23 cellular contexts compared by ENCODE assay signal in the genomic region with DNA sequence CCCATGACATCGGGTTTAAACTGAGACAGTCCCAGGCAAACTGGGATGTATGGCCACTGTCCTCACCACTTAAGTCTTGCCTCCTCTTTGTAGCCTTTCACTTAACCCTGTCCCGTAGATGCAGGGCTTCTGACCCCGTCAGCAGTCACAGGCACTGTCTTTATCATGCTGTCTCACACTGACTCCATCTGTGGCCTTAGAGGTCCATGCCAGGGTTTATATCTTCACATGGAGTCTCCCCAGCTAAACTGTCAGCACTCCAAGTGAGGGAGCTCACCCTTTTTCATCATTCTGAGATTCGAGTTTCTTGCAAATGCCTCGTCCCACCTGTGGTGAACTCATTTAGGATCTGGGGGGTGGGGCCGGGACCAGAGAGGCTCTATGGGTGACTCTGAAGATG. TPM values are rescaled to one million over a fixed set of nuclear protein-coding genes. Genes with fewer than 3 reads are reported as not detected.
DNase-seq lines count a peak whose midpoint lies in the region; FAIRE-seq and TF ChIP-seq lines count a peak whose summit lies in the region.
"Had no signal": no experiment of that assay in that cellular context is flagged by ENCODE, and none has a peak within 500 bp of the region (broad histone marks: within the 10 kb centered on the region; RNA-seq: fewer than 3 reads in every experiment).

No MANE protein-coding gene starts in this region.

- H2BK12ac ChIP-seq in H1 (ENCODE audit: low read depth, low read length): peak overlapping the region; percentile 53; the same call in 1 of the 2 replicates

- H2AK5ac ChIP-seq in H1 (ENCODE audit: low read depth, low read length): no peak overlapping the region

- peak overlapping the region; percentile 29 for H4K91ac ChIP-seq in H1 (replicated peaks; ENCODE audit: insufficient read length, low read length)

- H3K9me3 ChIP-seq in SK-N-MC (ENCODE audit: low read depth, low read length) (no peaks in the 10 kb centered on the region), H1 (ENCODE audit: insufficient read depth in 2 of 2, low read depth in 1 of 2, low read length in 1 of 2) (no peaks in the 10 kb centered on the region), smooth muscle cell (replicated peaks; ENCODE audit: low read depth) (no peaks in the 10 kb centered on the region)
- H3K9me3 ChIP-seq: BLaER1, HAP-1, Peyer's patch, SJCRH30 had no signal

- no peak for FAIRE-seq in H1 (lab: Jason Lieb, UNC)

- no peak overlapping the region for H3K27ac ChIP-seq in SK-N-MC
- H3K27ac ChIP-seq in H1 (ENCODE audit: low read depth, low read length): no peak overlapping the region
- no peak overlapping the region for H3K27ac ChIP-seq in smooth muscle cell (ENCODE audit: low read depth)
- H3K27ac ChIP-seq: BLaER1, HL-60, Peyer's patch, SJCRH30 had no signal

- H3K4me3 ChIP-seq in H7 (ENCODE audit: insufficient read depth, low read depth, low read length) (no peak overlapping the region), SK-N-MC (peak overlapping the region; percentile 7; the same call in 1 of the 2 replicates), H1 (ENCODE audit: extremely low read depth in 1 of 4, insufficient read depth in 2 of 4, low read depth in 3 of 4, low read length in 4 of 4) (no peak overlapping the region), smooth muscle cell (no peak overlapping the region)
- H3K4me3 ChIP-seq: BLaER1, HAP-1, Peyer's patch, SJCRH30 had no signal

- no peak for TF ChIP-seq POLR2A in H1 (IDR thresholded peaks at IDR 0.05; ENCODE audit: control extremely low read depth in 1 of 2, low read depth in 2 of 2, low read length in 2 of 2)

- H4K5ac ChIP-seq in H1 (ENCODE audit: insufficient read length, low read depth, low read length): no peak overlapping the region

- H2AFZ ChIP-seq in H1 (ENCODE audit: low read length) (peak overlapping the region; percentile 26; the same call in 1 of the 2 replicates), smooth muscle cell (ENCODE audit: low read depth) (no peak overlapping the region)

- no peak for TF ChIP-seq EP300 in H1 (IDR thresholded peaks at IDR 0.05; ENCODE audit: borderline replicate concordance in 1 of 2, low read depth in 2 of 2, low read length in 2 of 2)

- H2BK15ac ChIP-seq in H1 (ENCODE audit: low read length): no peak overlapping the region; the same call in 1 of the 2 replicates

- peaks cover 0 to 9% (median 5%) of the 10 kb centered on the region in 4 experiments; a peak in 6 of 7 replicates for H3K4me1 ChIP-seq in H1 (replicated peaks in 1 of 4; ENCODE audit: control insufficient read depth in 3 of 4, insufficient read depth in 4 of 4, low read length in 3 of 4)
- H3K4me1 ChIP-seq in smooth muscle cell (ENCODE audit: low read depth): no peaks in the 10 kb centered on the region
- H3K4me1 ChIP-seq: HAP-1, Peyer's patch, SJCRH30 had no signal

- H3K4me2 ChIP-seq in H1 (ENCODE audit: insufficient read depth in 1 of 2, low read depth in 2 of 2, low read length in 2 of 2) (no peak overlapping the region), smooth muscle cell (peak overlapping the region; percentile 2)
- H3K4me2 ChIP-seq: BLaER1 had no signal

- H4K20me1 ChIP-seq in H1 (replicated peaks in 1 of 2; ENCODE audit: control insufficient read depth in 1 of 2, insufficient read depth in 2 of 2, low read length in 2 of 2) (no peaks in the 10 kb centered on the region), smooth muscle cell (ENCODE audit: low read depth) (no peaks in the 10 kb centered on the region)
- H4K20me1 ChIP-seq: BLaER1 had no signal

- H3K23ac ChIP-seq in H1 (ENCODE audit: insufficient read length): no peak overlapping the region

- H3K23me2 ChIP-seq in H1 (ENCODE audit: low read depth, low read length): no peaks in the 10 kb centered on the region

- CTCF ChIA-PET in H1 (lab: Charles Lee; ENCODE audit: partially characterized antibody): interaction anchor here (0.5 to 6.9 kb wide), 6 partner anchors 9 to 121 kb away, joined by 3 to 36 read pairs (median 4); no protein-coding TSS in a partner anchor

- no peak overlapping the region for H3K4ac ChIP-seq in H1 (replicated peaks; ENCODE audit: insufficient read length, low read depth, low read length)

- H4K8ac ChIP-seq in H1 (ENCODE audit: extremely low read depth, insufficient read depth, low read length): no peak overlapping the region

- TF ChIP-seq CTCF in H1 (IDR thresholded peaks at IDR 0.05; ENCODE audit: control extremely low read depth in 1 of 3, insufficient read depth in 1 of 3, low read depth in 1 of 3, low read length in 3 of 3) (no peak), smooth muscle cell (IDR thresholded peaks at IDR 0.05; ENCODE audit: borderline replicate concordance, insufficient read depth, poor library complexity, severe bottlenecking) (no peak)

- 61% methylated on average over 6 of the region's 6 CpGs; no CpG with 5 or more reads in 1 of the 2 experiments for WGBS in H1 (ENCODE audit: extremely low coverage in 1 of 2, insufficient coverage in 1 of 2, insufficient read length in 1 of 2, insufficient replicate concordance in 2 of 2, low coverage in 1 of 2, low lambda C conversion rate in 2 of 2, missing lambda C conversion rate in 1 of 2), 2 experiments
- WGBS in smooth muscle cell (ENCODE audit: low lambda C conversion rate): 75% methylated on average over 6 of the region's 6 CpGs

- no peaks in the 10 kb centered on the region for H3F3A ChIP-seq in smooth muscle cell (ENCODE audit: low read depth)

- H3K79me2 ChIP-seq in H1 (ENCODE audit: control insufficient read depth in 1 of 2, insufficient read depth in 2 of 2, low read length in 2 of 2) (no peaks in the 10 kb centered on the region), smooth muscle cell (ENCODE audit: low read depth) (no peaks in the 10 kb centered on the region)

- POLR2A ChIA-PET in H1 (lab: Charles Lee; ENCODE audit: partially characterized antibody): interaction anchor here (1.1 kb wide), 1 partner anchor 23 kb away, joined by 3 read pairs; the partner anchor contains the start of gene NSUN5

- H2BK20ac ChIP-seq in H1 (ENCODE audit: low read length): no peak overlapping the region

- H3K9ac ChIP-seq in SK-N-MC (ENCODE audit: insufficient read length) (no peak overlapping the region), H1 (replicated peaks in 1 of 4; ENCODE audit: extremely low read depth in 1 of 4, low read depth in 3 of 4, low read length in 3 of 4) (no peak overlapping the region), smooth muscle cell (ENCODE audit: low read depth) (no peak overlapping the region)
- H3K9ac ChIP-seq: BLaER1 had no signal

- H3K18ac ChIP-seq in H1 (ENCODE audit: extremely low read depth, low read length): no peak overlapping the region

- no peak for TF ChIP-seq RAD21 in H1 (IDR thresholded peaks at IDR 0.05 in 1 of 2, conservative IDR thresholded peaks at IDR 0.05 in 1 of 2; ENCODE audit: low read depth in 2 of 2, low read length in 2 of 2)

- no peak overlapping the region for H2BK5ac ChIP-seq in H1 (ENCODE audit: low read depth, low read length)

- no peak overlapping the region for H3K56ac ChIP-seq in H1 (replicated peaks; ENCODE audit: insufficient read length, low read depth, low read length)

- H3K36me3 ChIP-seq in H7 (replicated peaks; ENCODE audit: control insufficient read depth, insufficient read depth, low read length): no peaks in the 10 kb centered on the region
- no peaks in the 10 kb centered on the region for H3K36me3 ChIP-seq in SK-N-MC (ENCODE audit: insufficient read depth, low read length)
- no peaks in the 10 kb centered on the region for H3K36me3 ChIP-seq in H1 (ENCODE audit: control insufficient read depth in 2 of 4, insufficient read depth in 4 of 4, low read length in 3 of 4)
- H3K36me3 ChIP-seq in smooth muscle cell (ENCODE audit: low read depth): no peaks in the 10 kb centered on the region
- H3K36me3 ChIP-seq: BLaER1, HAP-1, Peyer's patch, SJCRH30 had no signal

- no peaks in the 10 kb centered on the region for H3K79me1 ChIP-seq in H1 (ENCODE audit: low read depth, low read length)

- no peak overlapping the region for H3K14ac ChIP-seq in H1 (ENCODE audit: insufficient read length)

- no peak overlapping the region for H2BK120ac ChIP-seq in H1 (replicated peaks; ENCODE audit: low read depth, low read length)

- H3K27me3 ChIP-seq in H7 (ENCODE audit: control insufficient read depth, insufficient read depth, low read length) (no peaks in the 10 kb centered on the region), H1 (replicated peaks in 1 of 4; ENCODE audit: control insufficient read depth in 3 of 4, extremely low read depth in 1 of 4, insufficient read depth in 3 of 4, low read length in 3 of 4) (no peaks in the 10 kb centered on the region; a peak in 1 of 7 replicates), smooth muscle cell (ENCODE audit: low read depth) (no peaks in the 10 kb centered on the region)
- H3K27me3 ChIP-seq: BLaER1, Peyer's patch had no signal

- DNase-seq in H7 (peak; percentile 53), SK-N-MC (ENCODE audit: low read depth, low spot score) (no peak), H1 (ENCODE audit: low read depth in 1 of 2, low spot score in 2 of 2) (no peak), smooth muscle cell (lab: John Stamatoyannopoulos, UW; ENCODE audit: unreplicated experiment) (no peak), DMS 273 treated with DMSO at 0.1 percent for 48 hours (lab: John Stamatoyannopoulos, UW) (no peak), DMS53 treated with DMSO at 0.1 percent for 48 hours (lab: John Stamatoyannopoulos, UW; ENCODE audit: unreplicated experiment) (no peak)
- DNase-seq in activated CD8-positive, alpha-beta memory T cell treated with anti-CD3 and anti-CD28 coated beads, Interleukin-2, amount 50 U/mL, for 48 hours: no peak
- DNase-seq: ACHN; CD8-positive, alpha-beta T cell; DMS153; GF-D8; Karpas-422; NCI-H1694; NCI-H446; NCI-H526; Peyer's patch; SJCRH30 had no signal

RNA-seq across cellular contexts. Expression of gene FKBP6, which starts 2.8 kb away (rescaled TPM):
- total RNA-seq in H7 (2014; rRNA removed; shearing (Covaris generic)): 0.10 TPM in 1 of 2 replicates, not detected in the other
- 0.19 TPM in 1 of 2 replicates, not detected in the other for total RNA-seq in H1 (2021; fragmentation: NEBNext Ultra II Directional; extraction: Animal tissue kit (Norgen Biotek cat#: 25700))
- polyA plus RNA-seq in H1 (2011; rRNA removed) (0.11 and 0.14 TPM in 2 replicates), smooth muscle cell (not detected in 2 replicates)
- 0.06 TPM for polyA plus RNA-seq in H1 (2011; cell fraction: cytosol; rRNA removed)
- polyA plus RNA-seq in H1 (2011; cell fraction: nucleus; rRNA removed): 0.04 TPM
- 0.10 to 0.20 TPM (median 0.12 TPM) in 3 of 4 replicates, not detected in the other for polyA plus RNA-seq in H1 (2012, experiment 1 of 2)
- not detected for polyA plus RNA-seq in H1 (2012, experiment 2 of 2)
- polyA plus RNA-seq in H1 (2013, experiment 1 of 2): 0.08 TPM
- polyA plus RNA-seq in H1 (2013, experiment 2 of 2): 0.09 TPM
- not detected in 2 replicates for polyA minus RNA-seq in H1 (2011; rRNA and poly(A)+ RNA removed)
- polyA minus RNA-seq in H1 (2011; cell fraction: cytosol; rRNA and poly(A)+ RNA removed): not detected
- polyA minus RNA-seq in H1 (2011; cell fraction: nucleus; rRNA and poly(A)+ RNA removed): not detected
- total RNA-seq in smooth muscle cell: not detected in 2 replicates
- total RNA-seq: CD8-positive, alpha-beta T cell; HT-29; M059J; OCI-LY7; Peyer's patch; SJCRH30 had no signal

RNA-seq across cellular contexts. Expression of gene TRIM50, which starts 2.9 kb away (rescaled TPM):
- total RNA-seq in H7 (2014; rRNA removed; shearing (Covaris generic)): 0.11 TPM in 1 of 2 replicates, not detected in the other
- 0.31 TPM in 1 of 2 replicates, not detected in the other for total RNA-seq in H1 (2021; fragmentation: NEBNext Ultra II Directional; extraction: Animal tissue kit (Norgen Biotek cat#: 25700))
- polyA plus RNA-seq in H1 (2011; rRNA removed) (0.12 and 0.25 TPM in 2 replicates), smooth muscle cell (not detected in 2 replicates)
- polyA plus RNA-seq in H1 (2011; cell fraction: cytosol; rRNA removed): 0.23 TPM
- 0.09 TPM for polyA plus RNA-seq in H1 (2011; cell fraction: nucleus; rRNA removed)
- polyA plus RNA-seq in H1 (2012, experiment 1 of 2): 0.11 to 0.14 TPM in 2 of 4 replicates, not detected in the others
- not detected for polyA plus RNA-seq in H1 (2012, experiment 2 of 2)
- polyA plus RNA-seq in H1 (2013, experiment 1 of 2): 0.06 TPM
- 0.07 TPM for polyA plus RNA-seq in H1 (2013, experiment 2 of 2)
- not detected in 2 replicates for polyA minus RNA-seq in H1 (2011; rRNA and poly(A)+ RNA removed)
- polyA minus RNA-seq in H1 (2011; cell fraction: cytosol; rRNA and poly(A)+ RNA removed): not detected
- not detected for polyA minus RNA-seq in H1 (2011; cell fraction: nucleus; rRNA and poly(A)+ RNA removed)
- not detected in 2 replicates for total RNA-seq in smooth muscle cell
- total RNA-seq: CD8-positive, alpha-beta T cell; HT-29; M059J; SJCRH30 had no signal

RNA-seq across cellular contexts. Expression of gene NSUN5, which starts 22.1 kb away (rescaled TPM):
- total RNA-seq in H7 (2014; rRNA removed; shearing (Covaris generic)): 69.1 and 90.9 TPM in 2 replicates
- total RNA-seq in H1 (2021; fragmentation: NEBNext Ultra II Directional; extraction: Animal tissue kit (Norgen Biotek cat#: 25700)): 55.8 and 56.2 TPM in 2 replicates
- polyA plus RNA-seq in H1 (2011; rRNA removed) (89.0 and 110 TPM in 2 replicates), smooth muscle cell (38.1 and 47.9 TPM in 2 replicates)
- 78.6 TPM for polyA plus RNA-seq in H1 (2011; cell fraction: cytosol; rRNA removed)
- 129 TPM for polyA plus RNA-seq in H1 (2011; cell fraction: nucleus; rRNA removed)
- 42.7 to 66.1 TPM (median 61.8 TPM) in 4 replicates for polyA plus RNA-seq in H1 (2012, experiment 1 of 2)
- polyA plus RNA-seq in H1 (2012, experiment 2 of 2): 70.2 TPM
- polyA plus RNA-seq in H1 (2013, experiment 1 of 2): 34.2 TPM
- polyA plus RNA-seq in H1 (2013, experiment 2 of 2): 31.1 TPM
- polyA minus RNA-seq in H1 (2011; rRNA and poly(A)+ RNA removed): 33.9 and 41.3 TPM in 2 replicates
- polyA minus RNA-seq in H1 (2011; cell fraction: cytosol; rRNA and poly(A)+ RNA removed): 46.5 TPM
- polyA minus RNA-seq in H1 (2011; cell fraction: nucleus; rRNA and poly(A)+ RNA removed): 33.1 TPM
- 16.9 and 25.2 TPM in 2 replicates for total RNA-seq in smooth muscle cell
